ENCODE assay signal across 21 cellular contexts in genomic region chr13:30629527-30629926, GRCh38. TPM values are rescaled to one million over a fixed set of nuclear protein-coding genes. Genes with fewer than 3 reads are reported as not detected.
DNase-seq lines count a peak whose midpoint lies in the region; ATAC-seq, FAIRE-seq and TF ChIP-seq lines count a peak whose summit lies in the region.
"Had no signal": no experiment of that assay in that cellular context is flagged by ENCODE, and none has a peak within 500 bp of the region (broad histone marks: within the 10 kb centered on the region; RNA-seq: fewer than 3 reads in every experiment).

No MANE protein-coding gene starts in this region.

- H3K9ac ChIP-seq in skeletal muscle tissue (ENCODE audit: low read depth in 1 of 3, low read length in 3 of 3): no peak overlapping the region
- H3K9ac ChIP-seq in neuronal stem cell (ENCODE audit: low read depth, low read length, poor library complexity): no peak overlapping the region

- H2BK120ac ChIP-seq in neuronal stem cell (ENCODE audit: low read depth, low read length): no peak overlapping the region

- peak overlapping the region; percentile 20 for H3K27ac ChIP-seq in skeletal muscle tissue (ENCODE audit: low read depth, low read length)
- H3K27ac ChIP-seq in neuronal stem cell (replicated peaks; ENCODE audit: low read length): no peak overlapping the region
- H3K27ac ChIP-seq: RWPE1, SJSA1 had no signal

- H3K27ac Mint-ChIP-seq in chondrocyte (ENCODE audit: unreplicated experiment): peak overlapping the region; percentile 71
- H3K27ac Mint-ChIP-seq: HFFc6 had no signal

- peaks cover 3% of the 10 kb centered on the region for H3K9me3 Mint-ChIP-seq in chondrocyte (ENCODE audit: low read depth)
- H3K9me3 Mint-ChIP-seq: CD4-positive, alpha-beta T cell; HFFc6 had no signal

- TF ChIP-seq POLR2A in GM12891 (IDR thresholded peaks at IDR 0.05; ENCODE audit: low read depth, low read length): no peak

- H3K23ac ChIP-seq in neuronal stem cell (ENCODE audit: low read depth, low read length, poor library complexity): no peak overlapping the region

- no peak overlapping the region for H3K4me3 ChIP-seq in skeletal muscle tissue (ENCODE audit: low read length in 3 of 3)
- H3K4me3 ChIP-seq in neuronal stem cell (ENCODE audit: low read length in 2 of 2): no peak overlapping the region
- H3K4me3 ChIP-seq: SJSA1 had no signal

- no peak for TF ChIP-seq CTCF in chondrocyte (IDR thresholded peaks at IDR 0.05)

- no peaks in the 10 kb centered on the region for H3K4me1 Mint-ChIP-seq in chondrocyte (ENCODE audit: low read depth)

- no peak overlapping the region for H4K8ac ChIP-seq in neuronal stem cell (ENCODE audit: low read depth, low read length)

- no peaks in the 10 kb centered on the region for H3K9me3 ChIP-seq in skeletal muscle tissue (ENCODE audit: control insufficient read depth in 3 of 3, low read length in 3 of 3)
- H3K9me3 ChIP-seq in neuronal stem cell (replicated peaks in 1 of 2; ENCODE audit: control insufficient read depth in 2 of 2, insufficient read depth in 1 of 2, low read depth in 1 of 2, low read length in 2 of 2): peaks cover 0 to 7% of the 10 kb centered on the region in 2 donors
- H3K9me3 ChIP-seq: BE2C, SJSA1 had no signal

- DNase-seq in GM12891 (ENCODE audit: insufficient read length, low spot score) (no peak), chondrocyte (ENCODE audit: low spot score) (no peak), left ventricle myocardium superior (no peak), neuronal stem cell (ENCODE audit: low spot score) (no peak), AG08396 (ENCODE audit: low spot score) (no peak), NCI-H510A treated with DMSO at 0.1 percent for 48 hours (lab: John Stamatoyannopoulos, UW) (no peak)
- DNase-seq: ACHN; BE2C; CD4-positive, alpha-beta T cell; HFFc6; Kasumi-1; NCI-H1105; NCI-H187 treated with DMSO at 0.1 percent for 48 hours; NCI-H2171 treated with DMSO at 0.1 percent for 48 hours; NCI-H446 treated with DMSO at 0.1 percent for 48 hours; NCI-H774; PC-3 had no signal

- peaks cover 7 to 18% (median 8%) of the 10 kb centered on the region in 3 donors for H3K36me3 ChIP-seq in skeletal muscle tissue (ENCODE audit: control insufficient read depth in 3 of 3, insufficient read depth in 3 of 3, low read length in 3 of 3)
- peaks cover 11 to 92% of the 10 kb centered on the region in 2 donors for H3K36me3 ChIP-seq in neuronal stem cell (replicated peaks in 1 of 2; ENCODE audit: control insufficient read depth in 2 of 2, insufficient read depth in 2 of 2, low read length in 2 of 2)

- H3K4me1 ChIP-seq in skeletal muscle tissue (ENCODE audit: control insufficient read depth in 3 of 3, insufficient read depth in 3 of 3, low read length in 3 of 3): peaks cover 2 to 4% (median 3%) of the 10 kb centered on the region in 3 donors
- no peaks in the 10 kb centered on the region for H3K4me1 ChIP-seq in neuronal stem cell (ENCODE audit: control insufficient read depth in 2 of 2, insufficient read depth in 1 of 2, low read depth in 1 of 2, low read length in 2 of 2)
- H3K4me1 ChIP-seq: BE2C, SJSA1 had no signal

- H3K27me3 ChIP-seq in skeletal muscle tissue (ENCODE audit: control insufficient read depth in 3 of 3, insufficient read depth in 3 of 3, low read length in 3 of 3): no peaks in the 10 kb centered on the region
- no peaks in the 10 kb centered on the region for H3K27me3 ChIP-seq in neuronal stem cell (ENCODE audit: control insufficient read depth in 3 of 3, insufficient read depth in 3 of 3, low read depth in 1 of 3, low read length in 3 of 3)
- H3K27me3 ChIP-seq: BE2C, SJSA1 had no signal

- no peak overlapping the region for H3K4me2 ChIP-seq in neuronal stem cell (ENCODE audit: insufficient read depth, low read length, poor library complexity, severe bottlenecking)

- intact Hi-C loops in left ventricle myocardium superior (cut with micrococcal nuclease): no loop called here

- H2BK5ac ChIP-seq in neuronal stem cell (ENCODE audit: low read length): no peak overlapping the region

- H3K14ac ChIP-seq in neuronal stem cell (ENCODE audit: low read length): no peak overlapping the region

- no peak overlapping the region for H2AFZ ChIP-seq in neuronal stem cell (ENCODE audit: low read length)

- H4K91ac ChIP-seq in neuronal stem cell (ENCODE audit: low read depth, low read length, poor library complexity): no peak overlapping the region

- no peaks in the 10 kb centered on the region for H3K27me3 Mint-ChIP-seq in chondrocyte (ENCODE audit: low read depth)
- H3K27me3 Mint-ChIP-seq: CD4-positive, alpha-beta T cell had no signal

- peaks cover 24% of the 10 kb centered on the region for H3K36me3 Mint-ChIP-seq in chondrocyte (ENCODE audit: low read depth)

- H3K4me3 Mint-ChIP-seq in chondrocyte (ENCODE audit: unreplicated experiment): no peak overlapping the region
- H3K4me3 Mint-ChIP-seq: CD4-positive, alpha-beta T cell; HFFc6 had no signal

- no peak overlapping the region for H2BK15ac ChIP-seq in neuronal stem cell (ENCODE audit: low read length)

- H3K18ac ChIP-seq in neuronal stem cell (ENCODE audit: low read length): no peak overlapping the region

- peaks cover 3% of the 10 kb centered on the region for H3K79me1 ChIP-seq in neuronal stem cell (ENCODE audit: low read depth, low read length)

- H2BK12ac ChIP-seq in neuronal stem cell (ENCODE audit: low read length): no peak overlapping the region

- H3K4ac ChIP-seq in neuronal stem cell (ENCODE audit: low read length): no peak overlapping the region

- peak; percentile 51 for FAIRE-seq in GM12891 (lab: Jason Lieb, UNC)
- FAIRE-seq: H54 had no signal

- peak; percentile 93 for ATAC-seq in left ventricle myocardium superior
- ATAC-seq: PC-3 had no signal

- H2AK5ac ChIP-seq in neuronal stem cell (ENCODE audit: low read depth, low read length): no peak overlapping the region

TF ChIP-seq in GM12891, 5 proteins besides CTCF, POLR2A, EP300 and RAD21:
- TF ChIP-seq PAX5 (IDR thresholded peaks at IDR 0.05; ENCODE audit: insufficient read depth, low read length, severe bottlenecking): no peak
- no peak for TF ChIP-seq TAF1 (IDR thresholded peaks at IDR 0.05; ENCODE audit: low read depth, low read length)
- TF ChIP-seq SPI1 (IDR thresholded peaks at IDR 0.05; ENCODE audit: low read depth, low read length): no peak
- no peak for TF ChIP-seq POLR2AphosphoS5 (IDR thresholded peaks at IDR 0.05; ENCODE audit: low read depth, low read length)
- no peak for TF ChIP-seq POU2F2 (IDR thresholded peaks at IDR 0.05; ENCODE audit: low read depth, low read length)

RNA-seq across cellular contexts. Expression of gene USPL1, which starts 11.8 kb away (rescaled TPM):
- polyA plus RNA-seq in GM12891 (2012; ENCODE audit: low read depth, missing spikeins): 5.7 TPM
- total RNA-seq in chondrocyte (10.6 to 15.3 TPM (median 11.0 TPM) in 3 replicates), left ventricle myocardium superior (10.5 TPM), skeletal muscle tissue (16.2 TPM)
- 15.2 TPM for polyA plus RNA-seq in neuronal stem cell (2013, experiment 1 of 2)
- polyA plus RNA-seq in neuronal stem cell (2013, experiment 2 of 2): 15.3 TPM
